In genomic region chr9:14438232-14438966, GRCh38 we compare ENCODE assay signal across 17 cellular contexts.
"Had no signal": no experiment of that assay in that cellular context is flagged by ENCODE, and none has a peak within 500 bp of the region (broad histone marks: within the 10 kb centered on the region; RNA-seq: fewer than 3 reads in every experiment).

No MANE protein-coding gene starts in this region.

- H3K27ac Mint-ChIP-seq: activated CD8-positive, alpha-beta memory T cell treated with anti-CD3 and anti-CD28 coated beads, Interleukin-2, amount 10 ng/mL, durations not matched to agents 7 days and 5 days; dendritic cell treated with granulocyte-macrophage colony-stimulating factor and Interleukin-4, amounts not matched to agents 40 ng/mL and 50 ng/mL, for 4 days; stimulated activated memory B cell treated with anti-CD40 and anti-IgM and Interleukin-4, amounts not matched to agents 10 μg/mL and 1 μg/mL and 100 μg/mL, for 72 hours had no signal

- H3K27me3 ChIP-seq: esophagus muscularis mucosa, transverse colon had no signal

- H3K9ac ChIP-seq: parathyroid adenoma had no signal

- H3K27ac ChIP-seq: parathyroid adenoma, transverse colon had no signal

- DNase-seq: activated CD4-positive, alpha-beta T cell treated with anti-CD3 and anti-CD28 coated beads, Interleukin-2, amount 50 U/mL, for 4 hours; activated CD4-positive, CD25-positive, alpha-beta regulatory T cell treated with anti-CD3 and anti-CD28 coated beads, Interleukin-2, amount 50 U/mL, for 72 hours; activated CD8-positive, alpha-beta memory T cell treated with anti-CD3 and anti-CD28 coated beads, Interleukin-2, amount 10 ng/mL, durations not matched to agents 7 days and 5 days; activated effector memory CD4-positive, alpha-beta T cell treated with anti-CD3 and anti-CD28 coated beads, Interleukin-2, amount 50 U/mL, for 16 hours; activated T-cell treated with anti-CD3 and anti-CD28 coated beads, Interleukin-2, amount 50 U/mL, for 4 hours; amniotic stem cell; cerebellar nuclear complex; glutamatergic neuron; transverse colon had no signal

- H3K36me3 Mint-ChIP-seq: activated CD8-positive, alpha-beta memory T cell treated with anti-CD3 and anti-CD28 coated beads, Interleukin-2, amount 10 ng/mL, durations not matched to agents 7 days and 5 days; activated naive CD4-positive, alpha-beta T cell treated with anti-CD3 and anti-CD28 coated beads, Interleukin-2, amount 50 U/mL, for 72 hours; stimulated activated memory B cell treated with anti-CD40 and anti-IgM and Interleukin-4, amounts not matched to agents 10 μg/mL and 1 μg/mL and 100 μg/mL, for 72 hours had no signal

- H3K4me3 ChIP-seq: esophagus muscularis mucosa, smooth muscle cell, transverse colon had no signal

- ATAC-seq: activated CD8-positive, alpha-beta memory T cell treated with anti-CD3 and anti-CD28 coated beads, Interleukin-2, amount 10 ng/mL, durations not matched to agents 7 days and 5 days; activated naive CD4-positive, alpha-beta T cell treated with anti-CD3 and anti-CD28 coated beads, Interleukin-2, amount 50 U/mL, for 72 hours; activated T-cell treated with anti-CD3 and anti-CD28 coated beads, Interleukin-2, amount 50 U/mL, for 4 hours; left lobe of liver; stimulated activated memory B cell treated with anti-CD40 and anti-IgM and Interleukin-4, amounts not matched to agents 10 μg/mL and 1 μg/mL and 100 μg/mL, for 72 hours had no signal

- H3K9me3 ChIP-seq: esophagus muscularis mucosa, transverse colon had no signal

- H3K9me3 Mint-ChIP-seq: activated T-cell treated with anti-CD3 and anti-CD28 coated beads, Interleukin-2, amount 50 U/mL, for 4 hours; dendritic cell treated with granulocyte-macrophage colony-stimulating factor and Interleukin-4, amounts not matched to agents 40 ng/mL and 50 ng/mL, for 4 days; stimulated activated memory B cell treated with anti-CD40 and anti-IgM and Interleukin-4, amounts not matched to agents 10 μg/mL and 1 μg/mL and 100 μg/mL, for 72 hours had no signal

- H3K4me1 ChIP-seq: parathyroid adenoma had no signal

- H3K4me1 Mint-ChIP-seq: activated CD8-positive, alpha-beta memory T cell treated with anti-CD3 and anti-CD28 coated beads, Interleukin-2, amount 10 ng/mL, durations not matched to agents 7 days and 5 days; stimulated activated memory B cell treated with anti-CD40 and anti-IgM and Interleukin-4, amounts not matched to agents 10 μg/mL and 1 μg/mL and 100 μg/mL, for 72 hours had no signal

- H3K4me3 Mint-ChIP-seq: activated CD8-positive, alpha-beta memory T cell treated with anti-CD3 and anti-CD28 coated beads, Interleukin-2, amount 10 ng/mL, durations not matched to agents 7 days and 5 days; activated T-cell treated with anti-CD3 and anti-CD28 coated beads, Interleukin-2, amount 50 U/mL, for 4 hours; dendritic cell treated with granulocyte-macrophage colony-stimulating factor and Interleukin-4, amounts not matched to agents 40 ng/mL and 50 ng/mL, for 4 days; neural crest cell; stimulated activated memory B cell treated with anti-CD40 and anti-IgM and Interleukin-4, amounts not matched to agents 10 μg/mL and 1 μg/mL and 100 μg/mL, for 72 hours had no signal

- H3K36me3 ChIP-seq: esophagus muscularis mucosa, transverse colon had no signal
